In genomic region chr2:144449028-144449406, GRCh38 we compare ENCODE assay signal across 9 cellular contexts.
DNase-seq lines count a peak whose midpoint lies in the region; ATAC-seq and TF ChIP-seq lines count a peak whose summit lies in the region.
"Had no signal": no experiment of that assay in that cellular context is flagged by ENCODE, and none has a peak within 500 bp of the region (broad histone marks: within the 10 kb centered on the region; RNA-seq: fewer than 3 reads in every experiment).

No MANE protein-coding gene starts in this region.

- no peaks in the 10 kb centered on the region for H3K9me3 Mint-ChIP-seq in CD8-positive, alpha-beta T cell
- no peaks in the 10 kb centered on the region for H3K9me3 Mint-ChIP-seq in neural crest cell

- POLR2A ChIA-PET in CD8-positive, alpha-beta T cell (lab: Charles Lee): interaction anchor here (0.9 kb wide), 1 partner anchor 10 kb away, joined by 4 read pairs; no protein-coding TSS in a partner anchor

- H3K27me3 ChIP-seq in CD8-positive, alpha-beta T cell (ENCODE audit: insufficient read depth, low read length): no peaks in the 10 kb centered on the region

- TF ChIP-seq CTCF in CD8-positive, alpha-beta T cell (IDR thresholded peaks at IDR 0.05): no peak
- TF ChIP-seq CTCF in epithelial cell of esophagus (IDR thresholded peaks at IDR 0.05; ENCODE audit: insufficient read depth, low read depth, low read length, missing control alignments) (peak; percentile 24), neural crest cell (conservative IDR thresholded peaks at IDR 0.05) (peak; percentile 43)

- no peak overlapping the region for H3K4me3 ChIP-seq in CD8-positive, alpha-beta T cell (ENCODE audit: low read depth, low read length)
- no peak overlapping the region for H3K4me3 ChIP-seq in epithelial cell of esophagus (ENCODE audit: low read length)

- H3K27ac ChIP-seq in CD8-positive, alpha-beta T cell (ENCODE audit: low read depth, low read length): no peak overlapping the region

- peaks cover 25% of the 10 kb centered on the region for H3K4me1 Mint-ChIP-seq in CD8-positive, alpha-beta T cell (ENCODE audit: low read depth)
- H3K4me1 Mint-ChIP-seq in neural crest cell: peaks cover 76% of the 10 kb centered on the region

- CTCF ChIA-PET in CD8-positive, alpha-beta T cell (lab: Charles Lee): interaction anchor here (1.0 to 1.4 kb wide), 5 partner anchors 11 to 286 kb away, joined by 3 to 4 read pairs (median 3); partner anchors contain the start of gene ZEB2

- H3K4me3 Mint-ChIP-seq in CD8-positive, alpha-beta T cell: peak overlapping the region; percentile 69
- H3K4me3 Mint-ChIP-seq in neural crest cell: peak overlapping the region; percentile 28

- intact Hi-C loops in CD8-positive, alpha-beta T cell (cut with DNase I, micrococcal nuclease): no loop called here

- no peaks in the 10 kb centered on the region for H3K27me3 Mint-ChIP-seq in CD8-positive, alpha-beta T cell (ENCODE audit: low read depth)
- H3K27me3 Mint-ChIP-seq in neural crest cell (ENCODE audit: low read depth): no peaks in the 10 kb centered on the region

- peaks cover 9% of the 10 kb centered on the region for H3K4me1 ChIP-seq in CD8-positive, alpha-beta T cell (ENCODE audit: insufficient read depth, low read length)

- no peaks in the 10 kb centered on the region for H3K36me3 Mint-ChIP-seq in CD8-positive, alpha-beta T cell
- H3K36me3 Mint-ChIP-seq in neural crest cell (ENCODE audit: low read depth): peaks cover 20% of the 10 kb centered on the region

- no peaks in the 10 kb centered on the region for H3K36me3 ChIP-seq in CD8-positive, alpha-beta T cell (ENCODE audit: insufficient read depth, low read length)

- peak overlapping the region; percentile 25 for H3K27ac Mint-ChIP-seq in CD8-positive, alpha-beta T cell
- H3K27ac Mint-ChIP-seq in neural crest cell (ENCODE audit: unreplicated experiment): peak overlapping the region; percentile 28

- H3K9me3 ChIP-seq in CD8-positive, alpha-beta T cell (ENCODE audit: low read length): no peaks in the 10 kb centered on the region

- DNase-seq in CD8-positive, alpha-beta T cell: peak in 1 of 7 experiments; percentile 21
- DNase-seq in epithelial cell of esophagus (ENCODE audit: low read depth) (no peak), neural crest cell (ENCODE audit: low read depth, low spot score) (no peak), T-helper 1 cell (no peak)
- no peak for DNase-seq in activated CD4-positive, alpha-beta T cell treated with anti-CD3 and anti-CD28 coated beads, Interleukin-2, amount 50 U/mL, for 4 hours
- DNase-seq: H7 had no signal

- ATAC-seq in CD8-positive, alpha-beta T cell: peak; percentile 29
- ATAC-seq in HG02885 (IDR thresholded peaks at IDR 0.05; ENCODE audit: poor library complexity, unreplicated experiment): peak; percentile 70
- ATAC-seq in esophagus mucosa: no peak
- no peak for ATAC-seq in HG03354 (IDR thresholded peaks at IDR 0.05; ENCODE audit: poor library complexity, severe bottlenecking, unreplicated experiment)

Comparison
In these comparisons a context has a peak if more than half of its experiments do, and no peak if none do; other contexts are left out.
1. ATAC-seq: peak in CD8-positive, alpha-beta T cell (single experiment) and HG02885 (single experiment); none in esophagus mucosa (single experiment) and HG03354 (single experiment).